ENCODE assay signal across 2 cellular contexts in the genomic region with DNA sequence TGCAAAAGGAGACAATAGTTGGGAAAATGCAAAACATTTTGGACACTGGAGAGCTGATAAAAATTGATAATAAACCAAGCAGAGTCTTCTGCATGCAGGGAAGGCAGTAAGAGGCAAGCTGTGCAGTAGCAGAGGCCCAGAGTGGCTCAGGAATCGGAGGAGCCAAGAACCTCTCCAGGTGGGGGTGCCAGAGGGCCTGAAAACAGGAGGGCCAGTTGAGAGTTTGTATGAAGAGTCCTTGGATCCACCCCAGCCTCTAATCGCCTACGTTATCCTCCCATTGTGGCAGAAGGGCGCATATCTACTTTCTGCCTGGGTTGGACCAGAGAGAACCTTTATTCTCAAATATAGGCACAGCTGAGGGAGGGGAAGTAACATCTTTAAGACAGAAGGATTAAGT.
TF ChIP-seq lines count a peak whose summit lies in the region.

No MANE protein-coding gene starts in this region.

TF ChIP-seq in HCT116, 20 proteins besides CTCF, POLR2A, EP300 and RAD21:
- TF ChIP-seq, protein P1, sequence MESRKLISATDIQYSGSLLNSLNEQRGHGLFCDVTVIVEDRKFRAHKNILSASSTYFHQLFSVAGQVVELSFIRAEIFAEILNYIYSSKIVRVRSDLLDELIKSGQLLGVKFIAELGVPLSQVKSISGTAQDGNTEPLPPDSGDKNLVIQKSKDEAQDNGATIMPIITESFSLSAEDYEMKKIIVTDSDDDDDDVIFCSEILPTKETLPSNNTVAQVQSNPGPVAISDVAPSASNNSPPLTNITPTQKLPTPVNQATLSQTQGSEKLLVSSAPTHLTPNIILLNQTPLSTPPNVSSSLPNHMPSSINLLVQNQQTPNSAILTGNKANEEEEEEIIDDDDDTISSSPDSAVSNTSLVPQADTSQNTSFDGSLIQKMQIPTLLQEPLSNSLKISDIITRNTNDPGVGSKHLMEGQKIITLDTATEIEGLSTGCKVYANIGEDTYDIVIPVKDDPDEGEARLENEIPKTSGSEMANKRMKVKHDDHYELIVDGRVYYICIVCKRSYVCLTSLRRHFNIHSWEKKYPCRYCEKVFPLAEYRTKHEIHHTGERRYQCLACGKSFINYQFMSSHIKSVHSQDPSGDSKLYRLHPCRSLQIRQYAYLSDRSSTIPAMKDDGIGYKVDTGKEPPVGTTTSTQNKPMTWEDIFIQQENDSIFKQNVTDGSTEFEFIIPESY (IDR thresholded peaks at IDR 0.05; ENCODE audit: extremely low read depth, insufficient replicate concordance, low read length), result no peak
- TF ChIP-seq CEBPB (IDR thresholded peaks at IDR 0.05; ENCODE audit: low read depth), result no peak
- no peak for TF ChIP-seq ZNF274 (IDR thresholded peaks at IDR 0.05; ENCODE audit: low read depth, low read length)
- no peak for TF ChIP-seq SIN3A (IDR thresholded peaks at IDR 0.05; ENCODE audit: low read depth)
- no peak for TF ChIP-seq SP1 (IDR thresholded peaks at IDR 0.05; ENCODE audit: low read depth)
- TF ChIP-seq YY1 (IDR thresholded peaks at IDR 0.05; ENCODE audit: extremely low read depth, insufficient replicate concordance, low read depth, low read length), result no peak
- TF ChIP-seq JUND (IDR thresholded peaks at IDR 0.05), result no peak
- TF ChIP-seq CBX3 (IDR thresholded peaks at IDR 0.05; ENCODE audit: low read depth), result no peak
- TF ChIP-seq, protein P2, sequence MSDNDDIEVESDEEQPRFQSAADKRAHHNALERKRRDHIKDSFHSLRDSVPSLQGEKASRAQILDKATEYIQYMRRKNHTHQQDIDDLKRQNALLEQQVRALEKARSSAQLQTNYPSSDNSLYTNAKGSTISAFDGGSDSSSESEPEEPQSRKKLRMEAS (IDR thresholded peaks at IDR 0.05), result no peak

TF ChIP-seq in K562, 482 proteins besides CTCF, POLR2A, EP300 and RAD21 (continued from another document):
- TF ChIP-seq, protein P3, sequence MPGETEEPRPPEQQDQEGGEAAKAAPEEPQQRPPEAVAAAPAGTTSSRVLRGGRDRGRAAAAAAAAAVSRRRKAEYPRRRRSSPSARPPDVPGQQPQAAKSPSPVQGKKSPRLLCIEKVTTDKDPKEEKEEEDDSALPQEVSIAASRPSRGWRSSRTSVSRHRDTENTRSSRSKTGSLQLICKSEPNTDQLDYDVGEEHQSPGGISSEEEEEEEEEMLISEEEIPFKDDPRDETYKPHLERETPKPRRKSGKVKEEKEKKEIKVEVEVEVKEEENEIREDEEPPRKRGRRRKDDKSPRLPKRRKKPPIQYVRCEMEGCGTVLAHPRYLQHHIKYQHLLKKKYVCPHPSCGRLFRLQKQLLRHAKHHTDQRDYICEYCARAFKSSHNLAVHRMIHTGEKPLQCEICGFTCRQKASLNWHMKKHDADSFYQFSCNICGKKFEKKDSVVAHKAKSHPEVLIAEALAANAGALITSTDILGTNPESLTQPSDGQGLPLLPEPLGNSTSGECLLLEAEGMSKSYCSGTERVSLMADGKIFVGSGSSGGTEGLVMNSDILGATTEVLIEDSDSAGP (CRISPR knock-in tag; IDR thresholded peaks at IDR 0.05), result no peak
- TF ChIP-seq SIRT6 (IDR thresholded peaks at IDR 0.05; ENCODE audit: low read depth, low read length) (no peak), ZNF12 (CRISPR knock-in tag; IDR thresholded peaks at IDR 0.05) (no peak), HNRNPUL1 (IDR thresholded peaks at IDR 0.05; ENCODE audit: low read length) (no peak)
